In genomic region chr6:41594326-41594725, GRCh38 we compare ENCODE assay signal across 20 cellular contexts. TPM values are rescaled to one million over a fixed set of nuclear protein-coding genes. Genes with fewer than 3 reads are reported as not detected.
"Had no signal": no experiment of that assay in that cellular context is flagged by ENCODE, and none has a peak within 500 bp of the region (broad histone marks: within the 10 kb centered on the region; RNA-seq: fewer than 3 reads in every experiment).

No MANE protein-coding gene starts in this region.

- DNase-seq: activated CD4-positive, alpha-beta T cell treated with anti-CD3 and anti-CD28 coated beads, Interleukin-2, amount 10 ng/mL, durations not matched to agents 24 days and 14 days; activated CD8-positive, alpha-beta T cell treated with anti-CD3 and anti-CD28 coated beads, Interleukin-2, amount 10 ng/mL, durations not matched to agents 7 days and 5 days; activated naive CD4-positive, alpha-beta T cell treated with anti-CD3 and anti-CD28 coated beads for 36 hours; activated T-cell treated with anti-CD3 and anti-CD28 coated beads, Interleukin-2, amount 50 U/mL, for 4 hours; colonic mucosa; endodermal cell; erythroblast; foreskin melanocyte; left lung; nephron progenitor cell; stimulated activated CD4-positive, alpha-beta T cell treated with anti-CD3 and anti-CD28 coated beads, Interleukin-2, amount 100 ng/mL, for 24 hours; stimulated activated naive CD4-positive, alpha-beta T cell treated with Interleukin-2 at 50 U/mL for 16 hours; T1000; thyroid gland; uterus had no signal

- H3K4me1 ChIP-seq: colonic mucosa, left lung, thyroid gland, uterus had no signal

- H3K27me3 ChIP-seq: colonic mucosa, left lung, thyroid gland, uterus had no signal

- H3K36me3 ChIP-seq: colonic mucosa, uterus had no signal

- H3K27ac ChIP-seq: colonic mucosa, left lung, thyroid gland, uterus had no signal

- H3K27ac Mint-ChIP-seq: activated CD4-positive, alpha-beta T cell treated with anti-CD3 and anti-CD28 coated beads, Interleukin-2, amount 10 ng/mL, durations not matched to agents 24 days and 14 days; activated naive CD4-positive, alpha-beta T cell treated with anti-CD3 and anti-CD28 coated beads for 36 hours; endodermal cell; progenitor cell of endocrine pancreas had no signal

- H3K27me3 Mint-ChIP-seq: activated CD4-positive, alpha-beta T cell treated with anti-CD3 and anti-CD28 coated beads, Interleukin-2, amount 10 ng/mL, durations not matched to agents 24 days and 14 days; central memory CD8-positive, alpha-beta T cell; progenitor cell of endocrine pancreas had no signal

- H3K4me3 ChIP-seq: colonic mucosa, left lung, thyroid gland, uterus had no signal

- H3K4me3 Mint-ChIP-seq: activated CD4-positive, alpha-beta T cell treated with anti-CD3 and anti-CD28 coated beads, Interleukin-2, amount 10 ng/mL, durations not matched to agents 24 days and 14 days; activated CD8-positive, alpha-beta T cell treated with anti-CD3 and anti-CD28 coated beads, Interleukin-2, amount 10 ng/mL, durations not matched to agents 7 days and 5 days; activated naive CD4-positive, alpha-beta T cell treated with anti-CD3 and anti-CD28 coated beads for 36 hours; activated T-cell treated with anti-CD3 and anti-CD28 coated beads, Interleukin-2, amount 50 U/mL, for 4 hours; central memory CD8-positive, alpha-beta T cell; endodermal cell; nephron progenitor cell had no signal

- H3K9me3 ChIP-seq: colonic mucosa, left lung, thyroid gland, uterus had no signal

- H3K9me3 Mint-ChIP-seq: activated CD4-positive, alpha-beta T cell treated with anti-CD3 and anti-CD28 coated beads, Interleukin-2, amount 10 ng/mL, durations not matched to agents 24 days and 14 days; activated naive CD4-positive, alpha-beta T cell treated with anti-CD3 and anti-CD28 coated beads for 36 hours; activated T-cell treated with anti-CD3 and anti-CD28 coated beads, Interleukin-2, amount 50 U/mL, for 4 hours; brain; central memory CD8-positive, alpha-beta T cell; endodermal cell; nephron progenitor cell had no signal

RNA-seq across cellular contexts. Expression of gene MDFI, which starts 43.9 kb away (rescaled TPM):
- total RNA-seq: activated CD4-positive, alpha-beta T cell treated with anti-CD3 and anti-CD28 coated beads, Interleukin-2, amount 10 ng/mL, durations not matched to agents 24 days and 14 days; activated CD8-positive, alpha-beta T cell treated with anti-CD3 and anti-CD28 coated beads, Interleukin-2, amount 10 ng/mL, durations not matched to agents 7 days and 5 days; activated naive CD4-positive, alpha-beta T cell treated with anti-CD3 and anti-CD28 coated beads for 36 hours; myocyte; T-helper 1 cell treated with Interleukin-12 subunit alpha and Interleukin-12 subunit beta and Interleukin-4 antibody, amounts not matched to agents 30 ng/mL and 1 ng/mL, for 36 hours had no signal
